9 cellular contexts compared by ENCODE assay signal in the genomic region with DNA sequence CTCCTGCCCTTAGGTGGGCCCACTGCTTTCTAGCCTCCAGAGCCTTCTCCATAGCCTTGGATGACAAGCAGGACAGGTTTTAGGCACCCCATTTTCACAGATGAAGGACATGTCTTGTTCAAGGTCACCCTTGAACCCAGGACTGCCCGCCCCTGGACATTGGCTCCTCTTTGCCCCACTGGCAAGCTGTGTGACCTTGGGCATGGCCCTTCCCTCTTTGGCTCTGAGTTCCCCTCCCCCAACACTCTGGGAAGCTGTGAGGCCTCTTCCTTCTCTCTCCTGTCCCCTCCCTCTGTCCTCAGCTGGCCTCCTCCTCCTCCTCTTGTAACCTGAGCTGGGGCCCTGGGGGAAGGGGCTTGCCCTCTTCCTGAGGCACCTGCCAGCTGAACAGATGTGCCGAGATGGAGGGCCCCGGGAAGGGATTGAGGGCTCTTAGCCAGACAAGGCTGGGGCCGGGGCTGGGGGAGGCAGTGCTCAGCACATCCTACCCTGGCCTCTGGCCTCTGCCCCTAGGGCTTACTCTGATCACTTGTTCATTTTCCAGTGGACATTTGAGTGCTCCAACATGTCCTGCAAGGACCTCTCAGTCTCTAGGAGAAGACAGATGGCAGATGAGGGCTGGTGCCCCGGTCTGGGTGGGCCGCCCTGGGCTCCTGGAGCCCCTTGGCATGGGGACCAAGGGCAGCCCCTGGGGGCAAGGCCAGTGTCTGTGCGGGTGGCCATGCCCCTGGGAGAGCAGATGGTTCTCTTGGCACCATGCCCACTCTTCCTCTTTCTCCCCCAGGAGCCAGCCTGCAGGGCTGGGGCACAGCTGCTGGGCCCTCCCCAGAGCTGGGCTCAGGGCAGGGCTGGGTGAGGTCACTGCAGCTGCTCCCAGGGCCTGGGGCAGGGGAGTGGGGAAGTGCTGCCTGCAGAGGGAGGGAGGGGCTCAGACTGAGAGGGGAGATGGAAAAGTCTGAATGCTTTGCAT. TPM values are rescaled to one million over a fixed set of nuclear protein-coding genes. Genes with fewer than 3 reads are reported as not detected.
DNase-seq lines count a peak whose midpoint lies in the region; ATAC-seq and TF ChIP-seq lines count a peak whose summit lies in the region.
"Had no signal": no experiment of that assay in that cellular context is flagged by ENCODE, and none has a peak within 500 bp of the region (broad histone marks: within the 10 kb centered on the region; RNA-seq: fewer than 3 reads in every experiment).

No MANE protein-coding gene starts in this region.

- no peak for TF ChIP-seq CTCF in HFFc6 (IDR thresholded peaks at IDR 0.05)
- no peak for TF ChIP-seq CTCF in esophagus muscularis mucosa (IDR thresholded peaks at IDR 0.05)

- intact Hi-C loops in esophagus muscularis mucosa (cut with DNase I): no loop called here

- no peaks in the 10 kb centered on the region for H3K4me1 Mint-ChIP-seq in HFFc6 (ENCODE audit: low read depth)

- H3K9me3 ChIP-seq in BLaER1 (no peaks in the 10 kb centered on the region), esophagus muscularis mucosa (no peaks in the 10 kb centered on the region)

- ATAC-seq in GM21367 (IDR thresholded peaks at IDR 0.05; ENCODE audit: unreplicated experiment) (no peak), HG02981 (IDR thresholded peaks at IDR 0.05; ENCODE audit: unreplicated experiment) (no peak)

- H3K27ac ChIP-seq in BLaER1 (peak overlapping the region; percentile 92), esophagus muscularis mucosa (replicated peaks in 1 of 4) (no peak overlapping the region)

- H3K27me3 Mint-ChIP-seq in HFFc6 (ENCODE audit: insufficient read depth): peaks cover 64% of the 10 kb centered on the region

- peaks cover 98% of the 10 kb centered on the region for H3K4me1 ChIP-seq in BLaER1
- peaks cover 12 to 27% (median 24%) of the 10 kb centered on the region in 4 donors for H3K4me1 ChIP-seq in esophagus muscularis mucosa

- TF ChIP-seq POLR2A in esophagus muscularis mucosa (IDR thresholded peaks at IDR 0.05; ENCODE audit: low read depth): no peak

- TF ChIP-seq EP300 in esophagus muscularis mucosa (IDR thresholded peaks at IDR 0.05): no peak

- H3K4me3 Mint-ChIP-seq in HFFc6: no peak overlapping the region
- H3K4me3 Mint-ChIP-seq: CD4-positive, CD25-positive, alpha-beta regulatory T cell had no signal

- H3K27me3 ChIP-seq in BLaER1 (no peaks in the 10 kb centered on the region), esophagus muscularis mucosa (peaks cover 0 to 7% (median 0%) of the 10 kb centered on the region in 4 donors)

- no peaks in the 10 kb centered on the region for H3K9me3 Mint-ChIP-seq in HFFc6

- H3K4me3 ChIP-seq in BLaER1 (peak overlapping the region; percentile 48), esophagus muscularis mucosa (no peak overlapping the region)

- H3K36me3 Mint-ChIP-seq in HFFc6 (ENCODE audit: low read depth): no peaks in the 10 kb centered on the region

- H3K9ac ChIP-seq in BLaER1: peak overlapping the region; percentile 73

- DNase-seq in NCI-H1092 (lab: John Stamatoyannopoulos, UW) (peak; percentile 94), SK-N-DZ (ENCODE audit: low spot score) (peak; percentile 91), islet precursor cell (peak; percentile 82), HFFc6 (no peak), esophagus muscularis mucosa (ENCODE audit: extremely low spot score) (no peak)
- DNase-seq: CD4-positive, CD25-positive, alpha-beta regulatory T cell had no signal

- peak overlapping the region; percentile 92 for H3K4me2 ChIP-seq in BLaER1

- 51% methylated on average over 6 of the region's 7 CpGs for WGBS in esophagus muscularis mucosa

- peaks cover 16% of the 10 kb centered on the region for H4K20me1 ChIP-seq in BLaER1

- H3K36me3 ChIP-seq in BLaER1 (peaks cover 13% of the 10 kb centered on the region; the same call in 1 of the 2 replicates), esophagus muscularis mucosa (no peaks in the 10 kb centered on the region)

- H3K27ac Mint-ChIP-seq in HFFc6: no peak overlapping the region
- H3K27ac Mint-ChIP-seq: CD4-positive, CD25-positive, alpha-beta regulatory T cell had no signal

RNA-seq across cellular contexts. Expression of gene FOXO6, which starts 10.7 kb away (rescaled TPM):
- polyA plus RNA-seq in SK-N-DZ (2014; cell fraction: cytosol; rRNA removed): 4.4 and 4.8 TPM in 2 replicates
- polyA plus RNA-seq in SK-N-DZ (2014; cell fraction: nucleus; rRNA removed): 0.61 and 2.0 TPM in 2 replicates
- under 1 TPM in 2 of 6 experiments, not detected in 4; 0.07 to 0.08 TPM for total RNA-seq in HFFc6 (2021; fragmentation: NEBNext Ultra II Directional; extraction: Animal tissue kit (Norgen Biotek cat#: 25700))
- total RNA-seq in esophagus muscularis mucosa: 1 to 10 TPM in 1 of 4 donors, under 1 TPM in 3; 0.33 to 1.3 (median 0.53) TPM
- polyA plus RNA-seq: CD4-positive, CD25-positive, alpha-beta regulatory T cell had no signal

Comparison
In these comparisons a context has a peak if more than half of its experiments do, and no peak if none do; other contexts are left out.
1. DNase-seq: peak in NCI-H1092 (single experiment), SK-N-DZ (single experiment) and islet precursor cell (single experiment); none in HFFc6 (single experiment) and esophagus muscularis mucosa (single experiment).